Comparison of ENCODE assay signal across 34 cellular contexts in genomic region chr9:23447944-23448343, GRCh38.
"Had no signal": no experiment of that assay in that cellular context is flagged by ENCODE, and none has a peak within 500 bp of the region (broad histone marks: within the 10 kb centered on the region; RNA-seq: fewer than 3 reads in every experiment).

No MANE protein-coding gene starts in this region.

- DNase-seq: activated effector memory CD4-positive, alpha-beta T cell treated with anti-CD3 and anti-CD28 coated beads, Interleukin-2, amount 50 U/mL, for 16 hours; activated effector memory CD4-positive, alpha-beta T cell treated with Interleukin-2 at 50 U/mL for 16 hours; activated gamma-delta T cell; activated gamma-delta T cell treated with Interleukin-2 at 50 U/mL for 16 hours; activated naive CD4-positive, alpha-beta T cell; activated naive CD4-positive, alpha-beta T cell treated with anti-CD3 and anti-CD28 coated beads for 36 hours; activated naive CD4-positive, alpha-beta T cell treated with anti-CD3 and anti-CD28 coated beads, Interleukin-2, amount 10 ng/mL, durations not matched to agents 7 days and 5 days; activated naive CD4-positive, alpha-beta T cell treated with anti-CD3 and anti-CD28 coated beads, Interleukin-2, amount 50 U/mL, for 16 hours; activated naive CD4-positive, alpha-beta T cell treated with Interleukin-2 at 50 U/mL for 16 hours; activated naive CD8-positive, alpha-beta T cell treated with anti-CD3 and anti-CD28 coated beads for 36 hours; activated naive CD8-positive, alpha-beta T cell treated with anti-CD3 and anti-CD28 coated beads, Interleukin-2, amount 10 ng/mL, durations not matched to agents 7 days and 5 days; activated naive CD8-positive, alpha-beta T cell treated with anti-CD3 and anti-CD28 coated beads, Interleukin-2, amount 50 U/mL, for 24 hours; activated T-cell treated with anti-CD3 and anti-CD28 coated beads for 4 hours; activated T-cell treated with anti-CD3 and anti-CD28 coated beads, Interleukin-2, amount 50 U/mL, for 1 hour; activated T-cell treated with anti-CD3 and anti-CD28 coated beads, Interleukin-2, amount 50 U/mL, for 24 hours; activated T-cell treated with anti-CD3 and anti-CD28 coated beads, Interleukin-2, amount 50 U/mL, for 4 hours; activated T-cell treated with anti-CD3 and anti-CD28 coated beads, Interleukin-2, amount 50 U/mL, for 48 hours; activated T-cell treated with anti-CD3 and anti-CD28 coated beads, Interleukin-2, amount 50 U/mL, for 72 hours; adrenal gland; amniotic stem cell; aorta; body of pancreas; brain microvascular endothelial cell; central memory CD4-positive, alpha-beta T cell had no signal

- H3K36me3 ChIP-seq: adrenal gland, ascending aorta, brain microvascular endothelial cell, breast epithelium, cardiac muscle cell had no signal

- H3K27ac ChIP-seq: adrenal gland, ascending aorta, body of pancreas, brain microvascular endothelial cell, breast epithelium, cardiac muscle cell had no signal

- H3K4me3 ChIP-seq: adrenal gland, ascending aorta, body of pancreas, breast epithelium, cardiac muscle cell had no signal

- H3K4me3 Mint-ChIP-seq: activated naive CD4-positive, alpha-beta T cell treated with anti-CD3 and anti-CD28 coated beads for 36 hours; activated naive CD4-positive, alpha-beta T cell treated with anti-CD3 and anti-CD28 coated beads, Interleukin-2, amount 10 ng/mL, durations not matched to agents 7 days and 5 days; activated naive CD4-positive, alpha-beta T cell treated with anti-CD3 and anti-CD28 coated beads, Interleukin-2, amount 50 U/mL, for 24 hours; activated naive CD8-positive, alpha-beta T cell; activated naive CD8-positive, alpha-beta T cell treated with anti-CD3 and anti-CD28 coated beads for 36 hours; activated naive CD8-positive, alpha-beta T cell treated with anti-CD3 and anti-CD28 coated beads, Interleukin-2, amount 10 ng/mL, durations not matched to agents 7 days and 5 days; activated naive CD8-positive, alpha-beta T cell treated with anti-CD3 and anti-CD28 coated beads, Interleukin-2, amount 50 U/mL, for 24 hours; activated T-cell treated with anti-CD3 and anti-CD28 coated beads, Interleukin-2, amount 50 U/mL, for 24 hours; activated T-cell treated with anti-CD3 and anti-CD28 coated beads, Interleukin-2, amount 50 U/mL, for 4 hours; activated T-cell treated with anti-CD3 and anti-CD28 coated beads, Interleukin-2, amount 50 U/mL, for 72 hours; activated T-helper 1 cell treated with anti-CD3 and anti-CD28 coated beads, Interleukin-12 subunit alpha, Interleukin-12 subunit beta, Interleukin-2, Interleukin-4 antibody, amounts not matched to agents 30 ng/mL and 10 ng/mL and 1 ng/mL, durations not matched to agents 14 hours and 24 hours and 36 hours; activated T-helper 17 cell treated with anti-CD3 and anti-CD28 coated beads, Interleukin-2, amount 50 U/mL, for 72 hours; central memory CD8-positive, alpha-beta T cell had no signal

- H3K27me3 ChIP-seq: adrenal gland, ascending aorta, body of pancreas, brain microvascular endothelial cell, breast epithelium, cardiac muscle cell had no signal

- ATAC-seq: activated naive CD4-positive, alpha-beta T cell treated with anti-CD3 and anti-CD28 coated beads, Interleukin-2, amount 50 U/mL, for 72 hours; activated naive CD8-positive, alpha-beta T cell treated with anti-CD3 and anti-CD28 coated beads, Interleukin-2, amount 50 U/mL, for 24 hours; activated T-cell treated with anti-CD3 and anti-CD28 coated beads, Interleukin-2, amount 50 U/mL, for 4 hours; activated T-cell treated with anti-CD3 and anti-CD28 coated beads, Interleukin-2, amount 50 U/mL, for 72 hours; activated T-helper 17 cell treated with anti-CD3 and anti-CD28 coated beads, Interleukin-2, amount 50 U/mL, for 72 hours; body of pancreas had no signal

- H3K27ac Mint-ChIP-seq: activated naive CD4-positive, alpha-beta T cell treated with anti-CD3 and anti-CD28 coated beads for 36 hours; activated naive CD4-positive, alpha-beta T cell treated with anti-CD3 and anti-CD28 coated beads, Interleukin-2, amount 10 ng/mL, durations not matched to agents 7 days and 5 days; activated naive CD4-positive, alpha-beta T cell treated with anti-CD3 and anti-CD28 coated beads, Interleukin-2, amount 50 U/mL, for 24 hours; activated naive CD4-positive, alpha-beta T cell treated with anti-CD3 and anti-CD28 coated beads, Interleukin-2, amount 50 U/mL, for 72 hours; activated naive CD8-positive, alpha-beta T cell; activated naive CD8-positive, alpha-beta T cell treated with anti-CD3 and anti-CD28 coated beads for 36 hours; activated naive CD8-positive, alpha-beta T cell treated with anti-CD3 and anti-CD28 coated beads, Interleukin-2, amount 10 ng/mL, durations not matched to agents 7 days and 5 days; activated naive CD8-positive, alpha-beta T cell treated with anti-CD3 and anti-CD28 coated beads, Interleukin-2, amount 50 U/mL, for 24 hours; activated T-cell treated with anti-CD3 and anti-CD28 coated beads, Interleukin-2, amount 50 U/mL, for 24 hours; activated T-cell treated with anti-CD3 and anti-CD28 coated beads, Interleukin-2, amount 50 U/mL, for 72 hours; activated T-helper 1 cell treated with anti-CD3 and anti-CD28 coated beads, Interleukin-12 subunit alpha, Interleukin-12 subunit beta, Interleukin-2, Interleukin-4 antibody, amounts not matched to agents 30 ng/mL and 10 ng/mL and 1 ng/mL, durations not matched to agents 14 hours and 24 hours and 36 hours; activated T-helper 17 cell treated with anti-CD3 and anti-CD28 coated beads, Interleukin-2, amount 50 U/mL, for 72 hours had no signal

- H3K9me3 ChIP-seq: adrenal gland, ascending aorta, body of pancreas, breast epithelium had no signal

- H3K36me3 Mint-ChIP-seq: activated naive CD4-positive, alpha-beta T cell treated with anti-CD3 and anti-CD28 coated beads, Interleukin-2, amount 10 ng/mL, durations not matched to agents 7 days and 5 days; activated naive CD4-positive, alpha-beta T cell treated with anti-CD3 and anti-CD28 coated beads, Interleukin-2, amount 50 U/mL, for 24 hours; activated naive CD8-positive, alpha-beta T cell; activated naive CD8-positive, alpha-beta T cell treated with anti-CD3 and anti-CD28 coated beads for 36 hours; activated naive CD8-positive, alpha-beta T cell treated with anti-CD3 and anti-CD28 coated beads, Interleukin-2, amount 10 ng/mL, durations not matched to agents 7 days and 5 days; brain had no signal

- H3K4me1 ChIP-seq: adrenal gland, ascending aorta, body of pancreas, breast epithelium had no signal

- H3K9me3 Mint-ChIP-seq: activated naive CD4-positive, alpha-beta T cell treated with anti-CD3 and anti-CD28 coated beads, Interleukin-2, amount 50 U/mL, for 24 hours had no signal

- H3K4me1 Mint-ChIP-seq: activated naive CD4-positive, alpha-beta T cell treated with anti-CD3 and anti-CD28 coated beads, Interleukin-2, amount 10 ng/mL, durations not matched to agents 7 days and 5 days; activated naive CD4-positive, alpha-beta T cell treated with anti-CD3 and anti-CD28 coated beads, Interleukin-2, amount 50 U/mL, for 24 hours; activated naive CD8-positive, alpha-beta T cell treated with anti-CD3 and anti-CD28 coated beads for 36 hours; activated naive CD8-positive, alpha-beta T cell treated with anti-CD3 and anti-CD28 coated beads, Interleukin-2, amount 10 ng/mL, durations not matched to agents 7 days and 5 days; activated naive CD8-positive, alpha-beta T cell treated with anti-CD3 and anti-CD28 coated beads, Interleukin-2, amount 50 U/mL, for 24 hours; activated T-helper 17 cell treated with anti-CD3 and anti-CD28 coated beads, Interleukin-2, amount 50 U/mL, for 72 hours; central memory CD8-positive, alpha-beta T cell had no signal

- H3K27me3 Mint-ChIP-seq: activated naive CD4-positive, alpha-beta T cell treated with anti-CD3 and anti-CD28 coated beads, Interleukin-2, amount 10 ng/mL, durations not matched to agents 7 days and 5 days; activated naive CD4-positive, alpha-beta T cell treated with anti-CD3 and anti-CD28 coated beads, Interleukin-2, amount 50 U/mL, for 24 hours; activated naive CD8-positive, alpha-beta T cell; activated naive CD8-positive, alpha-beta T cell treated with anti-CD3 and anti-CD28 coated beads for 36 hours; activated naive CD8-positive, alpha-beta T cell treated with anti-CD3 and anti-CD28 coated beads, Interleukin-2, amount 10 ng/mL, durations not matched to agents 7 days and 5 days; activated naive CD8-positive, alpha-beta T cell treated with anti-CD3 and anti-CD28 coated beads, Interleukin-2, amount 50 U/mL, for 24 hours; activated T-cell treated with anti-CD3 and anti-CD28 coated beads, Interleukin-2, amount 50 U/mL, for 24 hours; activated T-helper 17 cell treated with anti-CD3 and anti-CD28 coated beads, Interleukin-2, amount 50 U/mL, for 72 hours; central memory CD8-positive, alpha-beta T cell had no signal
